ENCODE assay signal across 8 cellular contexts in the genomic region with DNA sequence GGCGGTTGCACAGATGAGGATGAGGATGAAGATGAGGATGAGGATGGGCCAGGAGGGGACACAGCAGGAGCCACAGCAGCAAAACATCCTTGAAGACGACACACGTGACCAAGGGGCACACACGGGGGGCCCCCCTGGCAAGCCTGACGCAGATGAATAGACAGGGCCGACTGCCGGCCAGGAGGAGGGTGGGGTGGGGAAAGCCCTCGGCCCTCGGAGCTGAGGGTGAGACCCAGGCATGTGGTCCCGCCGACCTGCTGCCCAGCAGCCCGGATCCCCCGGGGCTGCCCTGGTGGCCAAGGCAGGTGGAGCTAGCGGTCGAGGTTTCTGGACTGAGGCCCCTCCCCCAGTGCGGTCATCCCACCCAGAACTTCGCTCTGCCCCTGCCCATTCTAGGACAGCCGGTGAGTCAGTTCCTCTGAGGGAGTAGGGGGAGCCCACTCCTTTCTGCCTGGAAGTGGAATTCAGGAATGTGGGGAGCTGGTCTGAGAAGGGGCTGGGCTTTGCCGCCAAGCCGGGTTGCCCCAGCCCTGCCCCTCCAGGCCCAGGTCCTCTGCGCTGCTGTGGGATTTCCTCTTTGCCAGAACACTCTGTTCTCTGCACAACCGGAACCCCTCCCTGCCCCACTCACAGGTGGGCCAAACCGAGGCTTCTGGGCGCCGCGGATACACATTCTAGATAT. TPM values are rescaled to one million over a fixed set of nuclear protein-coding genes. Genes with fewer than 3 reads are reported as not detected.
DNase-seq lines count a peak whose midpoint lies in the region; ATAC-seq, FAIRE-seq and TF ChIP-seq lines count a peak whose summit lies in the region.

No MANE protein-coding gene starts in this region.

- in situ Hi-C loops in astrocyte of the cerebellum (cut with HindIII; ENCODE audit: low sequenced_read_pairs), result no loop called here

- no peak for FAIRE-seq in kidney (lab: Jason Lieb, UNC)

- peaks cover 15 to 45% of the 10 kb centered on the region in 2 donors for H3K4me1 ChIP-seq in kidney (ENCODE audit: control insufficient read depth in 1 of 2, insufficient read depth in 1 of 2, low read depth in 1 of 2, low read length in 2 of 2)
- peaks cover 43 to 79% (median 62%) of the 10 kb centered on the region in 4 donors for H3K4me1 ChIP-seq in stomach

- no peaks in the 10 kb centered on the region for H3K9me3 ChIP-seq in kidney (ENCODE audit: control insufficient read depth in 1 of 2, low read length in 2 of 2)
- H3K9me3 ChIP-seq in stomach, result no peaks in the 10 kb centered on the region

- TF ChIP-seq EP300 in stomach (IDR thresholded peaks at IDR 0.05), result peak; percentile 39

- no peak for TF ChIP-seq POLR2A in stomach (IDR thresholded peaks at IDR 0.05)

- TF ChIP-seq CTCF in astrocyte of the cerebellum (IDR thresholded peaks at IDR 0.05; ENCODE audit: low read depth, low read length, missing control alignments), result peak; percentile 11
- TF ChIP-seq CTCF in kidney (IDR thresholded peaks at IDR 0.05; ENCODE audit: borderline replicate concordance, extremely low read depth, insufficient read depth), result no peak
- TF ChIP-seq CTCF in stomach (IDR thresholded peaks at IDR 0.05), result peak in 1 of 7 experiments; percentile 13

- no peak overlapping the region for H3K4me3 ChIP-seq in astrocyte of the cerebellum (ENCODE audit: low read depth, low read length)
- H3K4me3 ChIP-seq in kidney (ENCODE audit: low read length in 2 of 2), result no peak overlapping the region
- peak overlapping the region in 2 of 4 donors; percentile 3 to 10 for H3K4me3 ChIP-seq in stomach

- intact Hi-C loops in kidney (cut with DNase I), result no loop called here
- intact Hi-C loops in stomach (cut with DNase I; ENCODE audit: low total_unique reads), result no loop called here

- 35 to 42% (median 37%) methylated on average over 24 to 26 of the region's 26 CpGs for WGBS in stomach, 5 donors

- peak; percentile 28 for DNase-seq in activated CD4-positive, alpha-beta T cell treated with anti-CD3 and anti-CD28 coated beads for 1 hour
- DNase-seq in activated CD4-positive, alpha-beta T cell treated with anti-CD3 and anti-CD28 coated beads for 48 hours, result no peak
- DNase-seq in NAMALWA (ENCODE audit: low spot score) (peak; percentile 63), astrocyte of the cerebellum (ENCODE audit: low read depth) (peak; percentile 57), kidney (peak; percentile 89), stomach (peak; percentile 60), hippocampal formation (lab: John Stamatoyannopoulos, UW) (no peak)

- ATAC-seq in GM21367 (IDR thresholded peaks at IDR 0.05; ENCODE audit: unreplicated experiment), result no peak

- peak overlapping the region; percentile 0 to 32 for H3K27ac ChIP-seq in kidney (ENCODE audit: low read depth in 2 of 2, low read length in 2 of 2)
- H3K27ac ChIP-seq in stomach, result peak overlapping the region; percentile 74 to 88 (median 86)

- H3K36me3 ChIP-seq in kidney (ENCODE audit: control insufficient read depth in 1 of 2, insufficient read depth in 2 of 2, low read length in 2 of 2), result no peaks in the 10 kb centered on the region
- H3K36me3 ChIP-seq in stomach, result no peaks in the 10 kb centered on the region

- H3K9ac ChIP-seq in kidney (ENCODE audit: low read length in 2 of 2), result no peak overlapping the region

- H3K27me3 ChIP-seq in stomach, result peaks cover 0 to 9% (median 0%) of the 10 kb centered on the region in 3 donors

RNA-seq across cellular contexts. Expression of a gene that starts 9.9 kb away (rescaled TPM):
- 12.6 TPM for total RNA-seq in kidney
- 6.7 TPM for polyA plus RNA-seq in kidney (ENCODE audit: insufficient read depth, low read depth, low replicate concordance)
- total RNA-seq in stomach, result 10 to 100 TPM in 3 of 5 donors, 1 to 10 TPM in 1, not detected in 1; 6.8 to 40.4 (median 28.4) TPM
- polyA plus RNA-seq in stomach, result 100 to 1,000 TPM in 1 of 3 donors, 10 to 100 TPM in 1, 1 to 10 TPM in 1; 9.9 to 101 (median 65.1) TPM

RNA-seq across cellular contexts. Expression of a gene that starts 12.3 kb away (rescaled TPM):
- total RNA-seq in kidney (2.2 TPM), stomach (1 to 10 TPM in 1 of 5 donors, under 1 TPM in 1, not detected in 3; 0.72 to 5.7 TPM)
- polyA plus RNA-seq in kidney (ENCODE audit: insufficient read depth, low read depth, low replicate concordance) (not detected), stomach (10 to 100 TPM in 1 of 3 donors, 1 to 10 TPM in 2; 3.6 to 12.2 (median 4.2) TPM)

RNA-seq across cellular contexts. Expression of a gene that starts 26.3 kb away (rescaled TPM):
- total RNA-seq in kidney (58.6 TPM), stomach (100 to 1,000 TPM in 2 of 5 donors, 10 to 100 TPM in 3; 16.9 to 175 (median 43.8) TPM)
- polyA plus RNA-seq in kidney (ENCODE audit: insufficient read depth, low read depth, low replicate concordance) (6.8 TPM), stomach (10 to 100 TPM in 1 of 3 donors, 1 to 10 TPM in 2; 4.6 to 17.5 (median 9.2) TPM)

RNA-seq across cellular contexts. Expression of a gene that starts 58.1 kb away (rescaled TPM):
- total RNA-seq in kidney (28.6 TPM), stomach (10 to 100 TPM in 2 of 5 donors, 1 to 10 TPM in 3; 1.2 to 17.8 (median 3.6) TPM)
- polyA plus RNA-seq in kidney (ENCODE audit: insufficient read depth, low read depth, low replicate concordance) (6.5 TPM), stomach (10 to 100 TPM in 1 of 3 donors, 1 to 10 TPM in 2; 3.9 to 17.1 (median 5.5) TPM)

Comparison
In these comparisons a context has a peak if more than half of its experiments do, and no peak if none do; other contexts are left out.
1. DNase-seq: peak in activated CD4-positive, alpha-beta T cell treated with anti-CD3 and anti-CD28 coated beads for 1 hour (single experiment), NAMALWA (single experiment), astrocyte of the cerebellum (single experiment), kidney (single experiment) and stomach (single experiment); none in activated CD4-positive, alpha-beta T cell treated with anti-CD3 and anti-CD28 coated beads for 48 hours (single experiment) and hippocampal formation (0 of 2).